Comparison of ENCODE assay signal across 22 cellular contexts in genomic region chr2:170924969-170925368, GRCh38. TPM values are rescaled to one million over a fixed set of nuclear protein-coding genes. Genes with fewer than 3 reads are reported as not detected.
A peak's percentile ranks its signal among the peaks of the same experiment; 100 is the strongest.
DNase-seq lines count a peak whose midpoint lies in the region; ATAC-seq, FAIRE-seq and TF ChIP-seq lines count a peak whose summit lies in the region.
"Had no signal": no experiment of that assay in that cellular context is flagged by ENCODE, and none has a peak within 500 bp of the region (broad histone marks: within the 10 kb centered on the region; RNA-seq: fewer than 3 reads in every experiment).

No MANE protein-coding gene starts in this region.

- H4K20me1 ChIP-seq in K562 (replicated peaks; ENCODE audit: control insufficient read depth, insufficient read depth, low read length) = peaks cover 3% of the 10 kb centered on the region

- no peak overlapping the region for H3K27ac Mint-ChIP-seq in activated CD4-positive, alpha-beta memory T cell treated with anti-CD3 and anti-CD28 coated beads for 36 hours
- no peak overlapping the region for H3K27ac Mint-ChIP-seq in activated CD4-positive, alpha-beta memory T cell treated with anti-CD3 and anti-CD28 coated beads, Interleukin-2, amount 10 ng/mL, durations not matched to agents 7 days and 5 days
- H3K27ac Mint-ChIP-seq: B cell, CD14-positive monocyte had no signal

- H3K4me1 Mint-ChIP-seq in activated CD4-positive, alpha-beta memory T cell treated with anti-CD3 and anti-CD28 coated beads for 36 hours (ENCODE audit: low read depth) = peaks cover 7% of the 10 kb centered on the region
- H3K4me1 Mint-ChIP-seq in activated CD4-positive, alpha-beta memory T cell treated with anti-CD3 and anti-CD28 coated beads, Interleukin-2, amount 10 ng/mL, durations not matched to agents 7 days and 5 days = peaks cover 18% of the 10 kb centered on the region

- H3K9ac ChIP-seq in K562 (ENCODE audit: insufficient read depth in 1 of 2, low read depth in 2 of 2, low read length in 2 of 2) = no peak overlapping the region

- no peak for TF ChIP-seq EP300 in K562 (IDR thresholded peaks at IDR 0.05; ENCODE audit: low read length)

- intact Hi-C loops in activated CD4-positive, alpha-beta memory T cell treated with anti-CD3 and anti-CD28 coated beads for 36 hours (cut with micrococcal nuclease) = loop anchor here (5.0 kb wide), 2 partner anchors 322 to 1343 kb away; partner anchors contain the start of gene PPIG
- intact Hi-C loops in K562 (cut with micrococcal nuclease) = no loop called here

- H3K9me3 ChIP-seq in K562 (replicated peaks; ENCODE audit: control insufficient read depth, insufficient read depth, low read depth, low read length) = peaks cover 17% of the 10 kb centered on the region
- H3K9me3 ChIP-seq: MG63 had no signal

- no peak overlapping the region for H3K4me3 Mint-ChIP-seq in activated CD4-positive, alpha-beta memory T cell treated with anti-CD3 and anti-CD28 coated beads for 36 hours
- no peak overlapping the region for H3K4me3 Mint-ChIP-seq in activated CD4-positive, alpha-beta memory T cell treated with anti-CD3 and anti-CD28 coated beads, Interleukin-2, amount 10 ng/mL, durations not matched to agents 7 days and 5 days
- H3K4me3 Mint-ChIP-seq: B cell, CD14-positive monocyte had no signal

- H3K9me3 Mint-ChIP-seq in activated CD4-positive, alpha-beta memory T cell treated with anti-CD3 and anti-CD28 coated beads for 36 hours = peaks cover 7% of the 10 kb centered on the region
- H3K9me3 Mint-ChIP-seq in activated CD4-positive, alpha-beta memory T cell treated with anti-CD3 and anti-CD28 coated beads, Interleukin-2, amount 10 ng/mL, durations not matched to agents 7 days and 5 days = peaks cover 9% of the 10 kb centered on the region

- FAIRE-seq in K562 (lab: Jason Lieb, UNC) = no peak
- FAIRE-seq: A204.1, H54 had no signal

- ATAC-seq in K562 = no peak

- no peaks in the 10 kb centered on the region for H3K9me1 ChIP-seq in K562 (ENCODE audit: control insufficient read depth, insufficient read depth, low read length)

- TF ChIP-seq POLR2A in K562 (conservative IDR thresholded peaks at IDR 0.05) = no peak

- peaks cover 8 to 13% of the 10 kb centered on the region in 2 experiments; a peak in 3 of 5 replicates for H3K4me1 ChIP-seq in K562 (replicated peaks in 1 of 2; ENCODE audit: control insufficient read depth in 2 of 2, insufficient read depth in 2 of 2, low read length in 2 of 2)

- POLR2A ChIA-PET in activated CD4-positive, alpha-beta memory T cell treated with anti-CD3 and anti-CD28 coated beads for 36 hours (lab: Charles Lee) = no interaction called here
- POLR2A ChIA-PET in activated CD4-positive, alpha-beta memory T cell treated with anti-CD3 and anti-CD28 coated beads, Interleukin-2, amount 10 ng/mL, durations not matched to agents 7 days and 5 days (lab: Charles Lee) = no interaction called here
- POLR2A ChIA-PET in K562 (lab: Yijun Ruan, JAX) = interaction anchor here (0.8 kb wide), 1 partner anchor 11 kb away, joined by 5 read pairs; no protein-coding TSS in a partner anchor

- CTCF ChIA-PET in activated CD4-positive, alpha-beta memory T cell treated with anti-CD3 and anti-CD28 coated beads for 36 hours (lab: Charles Lee) = interaction anchor here (0.9 kb wide), 1 partner anchor 52 kb away, joined by 5 read pairs; no protein-coding TSS in a partner anchor
- CTCF ChIA-PET in activated CD4-positive, alpha-beta memory T cell treated with anti-CD3 and anti-CD28 coated beads, Interleukin-2, amount 10 ng/mL, durations not matched to agents 7 days and 5 days (lab: Charles Lee) = interaction anchor here (0.5 kb wide), 1 partner anchor 11 kb away, joined by 3 read pairs; no protein-coding TSS in a partner anchor
- CTCF ChIA-PET in K562 (lab: Yijun Ruan, JAX; ENCODE audit: low intra/inter-chr PET ratio) = no interaction called here

- no peak overlapping the region for H2AFZ ChIP-seq in K562 (ENCODE audit: low read depth, low read length)

- no peaks in the 10 kb centered on the region for H3K27me3 ChIP-seq in K562 (ENCODE audit: control insufficient read depth in 2 of 2, insufficient read depth in 2 of 2, low read length in 2 of 2)
- H3K27me3 ChIP-seq: MG63 had no signal

- TF ChIP-seq CTCF in GM12865 (IDR thresholded peaks at IDR 0.05; ENCODE audit: insufficient read depth, low read depth, low read length, missing control alignments) = no peak
- no peak for TF ChIP-seq CTCF in K562 (IDR thresholded peaks at IDR 0.05 in 2 of 3, conservative IDR thresholded peaks at IDR 0.05 in 1 of 3; ENCODE audit: insufficient read depth in 2 of 3, low read depth in 1 of 3, low read length in 3 of 3)

- H3K4me3 ChIP-seq in GM12865 (ENCODE audit: low read depth, low read length) (no peak overlapping the region), K562 (no peak overlapping the region)
- H3K4me3 ChIP-seq: MG63 had no signal

- H3K27ac ChIP-seq in K562 (ENCODE audit: extremely low read depth, low read depth, low read length) = no peak overlapping the region

- peaks cover 9% of the 10 kb centered on the region for H3K79me2 ChIP-seq in K562 (ENCODE audit: control insufficient read depth, insufficient read depth, low read length)

- no peaks in the 10 kb centered on the region for H3K27me3 Mint-ChIP-seq in activated CD4-positive, alpha-beta memory T cell treated with anti-CD3 and anti-CD28 coated beads for 36 hours
- no peaks in the 10 kb centered on the region for H3K27me3 Mint-ChIP-seq in activated CD4-positive, alpha-beta memory T cell treated with anti-CD3 and anti-CD28 coated beads, Interleukin-2, amount 10 ng/mL, durations not matched to agents 7 days and 5 days
- H3K27me3 Mint-ChIP-seq: B cell had no signal

- H3K36me3 Mint-ChIP-seq in activated CD4-positive, alpha-beta memory T cell treated with anti-CD3 and anti-CD28 coated beads for 36 hours = peaks cover 5% of the 10 kb centered on the region
- peaks cover 8% of the 10 kb centered on the region for H3K36me3 Mint-ChIP-seq in activated CD4-positive, alpha-beta memory T cell treated with anti-CD3 and anti-CD28 coated beads, Interleukin-2, amount 10 ng/mL, durations not matched to agents 7 days and 5 days (ENCODE audit: low read depth)
- H3K36me3 Mint-ChIP-seq: CD14-positive monocyte had no signal

- no TSS peak for BruUV-seq in K562 (replicated peaks; lab: Mats Ljungman, UMichigan)

- in situ Hi-C loops in K562 (cut with MboI) = no loop called here

- no peaks in the 10 kb centered on the region for H3K36me3 ChIP-seq in K562 (ENCODE audit: control insufficient read depth, insufficient read depth, low read length)

- TF ChIP-seq RAD21 in K562 (CRISPR knock-in tag; conservative IDR thresholded peaks at IDR 0.05 in 1 of 2, IDR thresholded peaks at IDR 0.05 in 1 of 2) = no peak

- peak; percentile 19 for DNase-seq in activated CD4-positive, alpha-beta memory T cell treated with anti-CD3 and anti-CD28 coated beads for 36 hours
- DNase-seq in activated CD4-positive, alpha-beta memory T cell treated with anti-CD3 and anti-CD28 coated beads, Interleukin-2, amount 10 ng/mL, durations not matched to agents 7 days and 5 days = no peak
- DNase-seq in GM12865 (ENCODE audit: low read depth) (peak; percentile 37), K562 (ENCODE audit: extremely low read depth in 1 of 4, low spot score in 3 of 4) (no peak), NCI-H748 treated with DMSO at 0.1 percent for 48 hours (lab: John Stamatoyannopoulos, UW) (no peak), AG20443 (ENCODE audit: low spot score) (no peak)
- DNase-seq in stimulated activated CD8-positive, alpha-beta memory T cell treated with anti-CD3 and anti-CD28 coated beads, Interleukin-4, amount 100 ng/mL, for 48 hours = peak; percentile 31
- DNase-seq in NK-92 treated with Interleukin-12 subunit alpha and Interleukin-12 subunit beta, amount 100 ng/mL, for 24 hours (lab: John Stamatoyannopoulos, UW) = no peak
- DNase-seq: EL, MG63, NCI-H1417, NCI-H1694 treated with DMSO at 0.1 percent for 48 hours, NCI-H2081 treated with DMSO at 0.1 percent for 48 hours, NCI-H2171 treated with DMSO at 0.1 percent for 48 hours, NCI-H446, NCI-H526, RPMI8226, SHP77 had no signal

- no peak overlapping the region for H3K4me2 ChIP-seq in K562 (ENCODE audit: insufficient read depth, low read length)

RNA-seq across cellular contexts. Expression of gene GORASP2, which starts 4.1 kb away (rescaled TPM):
- 10 to 100 TPM; 64.5 to 73.7 TPM for total RNA-seq in activated CD4-positive, alpha-beta memory T cell treated with anti-CD3 and anti-CD28 coated beads for 36 hours
- 10 to 100 TPM; 58.7 to 67.0 TPM for total RNA-seq in activated CD4-positive, alpha-beta memory T cell treated with anti-CD3 and anti-CD28 coated beads, Interleukin-2, amount 10 ng/mL, durations not matched to agents 7 days and 5 days
- 76.1 and 136 TPM in 2 replicates for total RNA-seq in K562 (2011; cell fraction: chromatin; rRNA removed; ENCODE audit: low replicate concordance)
- total RNA-seq in K562 (2011; cell fraction: nucleolus; rRNA removed) = 56.1 and 58.7 TPM in 2 replicates
- 70.5 and 94.6 TPM in 2 replicates for total RNA-seq in K562 (2011; cell fraction: nucleoplasm; rRNA removed)
- total RNA-seq in K562 (2014; rRNA removed) (59.6 and 61.8 TPM in 2 replicates), K562 (2014; rRNA removed; fragmentation: Illumina TruSeq; extraction: Trizol) (46.1 and 55.9 TPM in 2 replicates), K562 (2015; rRNA removed; fragmentation: Illumina TruSeq; extraction: Trizol) (52.3 and 54.1 TPM in 2 replicates), K562 (2021) (96.9 and 98.9 TPM in 2 replicates)
- polyA plus RNA-seq in K562 (2011; rRNA removed) (180 and 239 TPM in 2 replicates), K562 (2014; fragmentation: Illumina TruSeq; extraction: Trizol) (146 and 153 TPM in 2 replicates), K562 (2014; fragmentation: Nextera tagmentation; extraction: Ambion mirVana) (10 to 100 TPM; 27.4 to 29.9 TPM), K562 (2014; rRNA removed) (93.4 and 101 TPM in 2 replicates)
- polyA plus RNA-seq in K562 (2011; cell fraction: cytosol; rRNA removed) = 271 and 294 TPM in 2 replicates
- 85.4 and 108 TPM in 2 replicates for polyA plus RNA-seq in K562 (2011; cell fraction: nucleus; rRNA removed)
- polyA plus RNA-seq in K562 (2012) = 81.8 and 88.5 TPM in 2 replicates
- 199 and 207 TPM in 2 replicates for polyA minus RNA-seq in K562 (2011; rRNA and poly(A)+ RNA removed)
- polyA minus RNA-seq in K562 (2011; cell fraction: cytosol; rRNA and poly(A)+ RNA removed) = 61.5 and 71.4 TPM in 2 replicates
- polyA minus RNA-seq in K562 (2011; cell fraction: nucleus; rRNA and poly(A)+ RNA removed) = 47.5 and 82.2 TPM in 2 replicates

Comparison
In these comparisons a context has a peak if more than half of its experiments do, and no peak if none do; other contexts are left out.
1. DNase-seq: peak in activated CD4-positive, alpha-beta memory T cell treated with anti-CD3 and anti-CD28 coated beads for 36 hours (single experiment), GM12865 (single experiment) and stimulated activated CD8-positive, alpha-beta memory T cell treated with anti-CD3 and anti-CD28 coated beads, Interleukin-4, amount 100 ng/mL, for 48 hours (single experiment); none in activated CD4-positive, alpha-beta memory T cell treated with anti-CD3 and anti-CD28 coated beads, Interleukin-2, amount 10 ng/mL, durations not matched to agents 7 days and 5 days (single experiment), K562 (0 of 4), NCI-H748 treated with DMSO at 0.1 percent for 48 hours (single experiment), AG20443 (single experiment) and NK-92 treated with Interleukin-12 subunit alpha and Interleukin-12 subunit beta, amount 100 ng/mL, for 24 hours (single experiment).